In genomic region chr11:44977493-44977984, GRCh38 we compare ENCODE assay signal across 8 cellular contexts. TPM values are rescaled to one million over a fixed set of nuclear protein-coding genes. Genes with fewer than 3 reads are reported as not detected.
DNase-seq lines count a peak whose midpoint lies in the region; ATAC-seq and TF ChIP-seq lines count a peak whose summit lies in the region.

No MANE protein-coding gene starts in this region.

- H3K36me3 ChIP-seq in right atrium auricular region = no peaks in the 10 kb centered on the region
- no peaks in the 10 kb centered on the region for H3K36me3 ChIP-seq in testis (ENCODE audit: low read depth, missing control alignments)
- H3K36me3 ChIP-seq in aorta (ENCODE audit: control insufficient read depth in 1 of 2, insufficient read depth in 2 of 2, low read length in 1 of 2) = no peaks in the 10 kb centered on the region

- TF ChIP-seq CTCF in right atrium auricular region (IDR thresholded peaks at IDR 0.05) (no peak), testis (IDR thresholded peaks at IDR 0.05) (no peak)

- intact Hi-C loops in left ventricle myocardium superior (cut with micrococcal nuclease) = no loop called here
- intact Hi-C loops in testis (cut with DNase I; ENCODE audit: low total_unique reads) = no loop called here
- intact Hi-C loops in aorta (cut with DNase I) = no loop called here

- H3K4me1 ChIP-seq in right atrium auricular region (peaks cover 0 to 26% of the 10 kb centered on the region in 2 donors), testis (no peaks in the 10 kb centered on the region), aorta (ENCODE audit: control insufficient read depth in 1 of 2, insufficient read depth in 2 of 2, low read length in 2 of 2) (no peaks in the 10 kb centered on the region)

- TF ChIP-seq POLR2A in testis (IDR thresholded peaks at IDR 0.05) = no peak

- no peaks in the 10 kb centered on the region for H3K9me3 ChIP-seq in right atrium auricular region
- no peaks in the 10 kb centered on the region for H3K9me3 ChIP-seq in testis
- peaks cover 2% of the 10 kb centered on the region for H3K9me3 ChIP-seq in aorta (ENCODE audit: control insufficient read depth, low read length)

- H3K27me3 ChIP-seq in right atrium auricular region = no peaks in the 10 kb centered on the region
- no peaks in the 10 kb centered on the region for H3K27me3 ChIP-seq in testis
- H3K27me3 ChIP-seq in aorta (ENCODE audit: control insufficient read depth in 1 of 2, insufficient read depth in 2 of 2, low read length in 1 of 2) = no peaks in the 10 kb centered on the region

- H3K27ac ChIP-seq in right atrium auricular region = no peak overlapping the region
- H3K27ac ChIP-seq in testis = no peak overlapping the region
- no peak overlapping the region for H3K27ac ChIP-seq in aorta (ENCODE audit: low read depth in 1 of 2, low read length in 2 of 2)

- peak; percentile 21 for ATAC-seq in left ventricle myocardium superior
- no peak for ATAC-seq in HG02840 (IDR thresholded peaks at IDR 0.05; ENCODE audit: low FRiP score, unreplicated experiment)
- ATAC-seq in aorta (ENCODE audit: low FRiP score) = no peak

- WGBS in testis, 2 donors = 46 to 61% methylated on average over 9 of the region's 9 CpGs
- 13% methylated on average over 9 of the region's 9 CpGs for WGBS in aorta, 2 donors

- no peak overlapping the region for H3K4me3 ChIP-seq in right atrium auricular region
- H3K4me3 ChIP-seq in testis = no peak overlapping the region
- H3K4me3 ChIP-seq in aorta (ENCODE audit: low read length in 2 of 2) = no peak overlapping the region

- DNase-seq in left ventricle myocardium superior = no peak
- no peak for DNase-seq in right atrium auricular region (ENCODE audit: low spot score)
- peak; percentile 22 for DNase-seq in SHP77 treated with DMSO at 0.1 percent for 48 hours (lab: John Stamatoyannopoulos, UW)
- peak; percentile 49 for DNase-seq in hepatic stellate cell (ENCODE audit: low spot score)
- no peak for DNase-seq in COLO829 (ENCODE audit: low spot score)
- DNase-seq in testis = no peak
- no peak for DNase-seq in aorta

RNA-seq across cellular contexts. Expression of gene TP53I11, which starts 26.9 kb away (rescaled TPM):
- 45.5 TPM for total RNA-seq in left ventricle myocardium superior
- 10 to 100 TPM; 46.7 to 89.0 TPM for total RNA-seq in right atrium auricular region
- 10 to 100 TPM; 19.9 to 28.7 TPM for total RNA-seq in testis
- 29.7 TPM for polyA plus RNA-seq in testis (ENCODE audit: insufficient read depth, low read depth, low replicate concordance)
- 10 to 100 TPM; 54.5 to 85.6 TPM for total RNA-seq in aorta
- 10 to 100 TPM; 25.9 to 37.3 TPM for polyA plus RNA-seq in aorta

Comparison
In these comparisons a context has a peak if more than half of its experiments do, and no peak if none do; other contexts are left out.
1. DNase-seq: peak in SHP77 treated with DMSO at 0.1 percent for 48 hours (single experiment) and hepatic stellate cell (single experiment); none in left ventricle myocardium superior (single experiment), right atrium auricular region (single experiment), COLO829 (single experiment), testis (single experiment) and aorta (0 of 2).